ENCODE assay signal across 2 cellular contexts in genomic region chr3:15768421-15769255, GRCh38.
TF ChIP-seq lines count a peak whose summit lies in the region.

No MANE protein-coding gene starts in this region.

TF ChIP-seq in IMR-90, 13 proteins besides CTCF, POLR2A, EP300 and RAD21:
- no peak for TF ChIP-seq MAZ (IDR thresholded peaks at IDR 0.05; ENCODE audit: borderline replicate concordance, low read depth, low read length)
- peak; percentile 100 for TF ChIP-seq FOS (IDR thresholded peaks at IDR 0.05; ENCODE audit: low read depth, low read length)
- TF ChIP-seq BHLHE40 (IDR thresholded peaks at IDR 0.05; ENCODE audit: low read depth, low read length) = peak; percentile 78; the same call in 1 of the 2 replicates
- TF ChIP-seq CEBPB (IDR thresholded peaks at IDR 0.05; ENCODE audit: low read depth, low read length) = peak; percentile 98

TF ChIP-seq in HepG2, 621 proteins besides CTCF, POLR2A, EP300 and RAD21:
- TF ChIP-seq TERF1 (CRISPR knock-in tag; IDR thresholded peaks at IDR 0.05) = no peak
- TF ChIP-seq CEBPB (IDR thresholded peaks at IDR 0.05; ENCODE audit: borderline replicate concordance, low read depth, low read length) = peak; percentile 86
- no peak for TF ChIP-seq IRX3 (CRISPR knock-in tag; IDR thresholded peaks at IDR 0.05; ENCODE audit: borderline replicate concordance, low read depth)
- no peak for TF ChIP-seq JARID2 (CRISPR knock-in tag; IDR thresholded peaks at IDR 0.05; ENCODE audit: insufficient replicate concordance)
- no peak for TF ChIP-seq SMC3 (IDR thresholded peaks at IDR 0.05; ENCODE audit: low read length)
- peak; percentile 94 for TF ChIP-seq FOSL2 (CRISPR knock-in tag; IDR thresholded peaks at IDR 0.05)
- no peak for TF ChIP-seq HMGXB3 (CRISPR knock-in tag; IDR thresholded peaks at IDR 0.05; ENCODE audit: borderline replicate concordance)
- no peak for TF ChIP-seq ATRX (CRISPR knock-in tag; IDR thresholded peaks at IDR 0.05; ENCODE audit: borderline replicate concordance)
- TF ChIP-seq ATF4 (CRISPR knock-in tag; IDR thresholded peaks at IDR 0.05) = peak in 1 of 2 experiments; percentile 90; a peak in 2 of 4 replicates
- peak; percentile 54 for TF ChIP-seq CEBPG (CRISPR knock-in tag; IDR thresholded peaks at IDR 0.05)
- TF ChIP-seq ZFP90 (CRISPR knock-in tag; IDR thresholded peaks at IDR 0.05; ENCODE audit: borderline replicate concordance) = no peak
- no peak for TF ChIP-seq HNF1A (IDR thresholded peaks at IDR 0.05; ENCODE audit: low read depth)
- TF ChIP-seq HNF1A (CRISPR knock-in tag; IDR thresholded peaks at IDR 0.05; ENCODE audit: borderline replicate concordance) = 0 out of 2 replicates have a peak, but pooled peaks have one; percentile 21
- TF ChIP-seq TBX3 (IDR thresholded peaks at IDR 0.05; ENCODE audit: borderline replicate concordance) = 0 out of 2 replicates have a peak, but pooled peaks have one; percentile 25
- TF ChIP-seq HOMEZ (CRISPR knock-in tag; IDR thresholded peaks at IDR 0.05; ENCODE audit: low read depth) = peak; percentile 46; the same call in 1 of the 2 replicates
- peak; percentile 44; the same call in 1 of the 2 replicates for TF ChIP-seq GATAD2A (CRISPR knock-in tag; IDR thresholded peaks at IDR 0.05)
- peak; percentile 36; the same call in 1 of the 2 replicates for TF ChIP-seq ARID5B (CRISPR knock-in tag; IDR thresholded peaks at IDR 0.05)
- TF ChIP-seq CREB3 (CRISPR knock-in tag; IDR thresholded peaks at IDR 0.05) = no peak
- TF ChIP-seq FOXP1 (IDR thresholded peaks at IDR 0.05) = peak; percentile 65
- peak; percentile 73 for TF ChIP-seq FOXP1 (CRISPR knock-in tag; IDR thresholded peaks at IDR 0.05)
- peak; percentile 38; the same call in 1 of the 2 replicates for TF ChIP-seq HMG20A (CRISPR knock-in tag; IDR thresholded peaks at IDR 0.05; ENCODE audit: borderline replicate concordance)
- TF ChIP-seq FOXA3 (CRISPR knock-in tag; IDR thresholded peaks at IDR 0.05) = peak; percentile 54; the same call in 1 of the 2 replicates
- peak; percentile 20; the same call in 1 of the 2 replicates for TF ChIP-seq ZNF12 (CRISPR knock-in tag; IDR thresholded peaks at IDR 0.05)
- TF ChIP-seq SAP130 (CRISPR knock-in tag; IDR thresholded peaks at IDR 0.05; ENCODE audit: low read depth) = peak; percentile 45
- no peak for TF ChIP-seq RFXANK (CRISPR knock-in tag; IDR thresholded peaks at IDR 0.05)
- TF ChIP-seq ZNF124 (CRISPR knock-in tag; IDR thresholded peaks at IDR 0.05) = no peak
- TF ChIP-seq ATF3 (CRISPR knock-in tag; IDR thresholded peaks at IDR 0.05) = 0 out of 2 replicates have a peak, but pooled peaks have one; percentile 54
- TF ChIP-seq FOXM1 (CRISPR knock-in tag; IDR thresholded peaks at IDR 0.05) = no peak
- 0 out of 4 replicates have a peak, but pooled peaks of 1 of the 2 experiments have one; percentile 22 for TF ChIP-seq KLF16 (CRISPR knock-in tag; IDR thresholded peaks at IDR 0.05)
- peak; percentile 50 for TF ChIP-seq BCL6 (CRISPR knock-in tag; IDR thresholded peaks at IDR 0.05)
- TF ChIP-seq ARID3A (IDR thresholded peaks at IDR 0.05; ENCODE audit: low read depth, low read length) = peak; percentile 92
- TF ChIP-seq E2F1 (CRISPR knock-in tag; IDR thresholded peaks at IDR 0.05) = no peak
- TF ChIP-seq TEAD3 (CRISPR knock-in tag; optimal IDR thresholded peaks at IDR 0.05; ENCODE audit: borderline replicate concordance) = peak; percentile 48
TF ChIP-seq in HepG2: peak in this region for 19.
